Comparison of ENCODE assay signal across 8 cellular contexts in genomic region chr2:240567137-240567871, GRCh38. TPM values are rescaled to one million over a fixed set of nuclear protein-coding genes. Genes with fewer than 3 reads are reported as not detected.
DNase-seq lines count a peak whose midpoint lies in the region; ATAC-seq and TF ChIP-seq lines count a peak whose summit lies in the region.

No MANE protein-coding gene starts in this region.

- peaks cover 5% of the 10 kb centered on the region for H3K36me3 Mint-ChIP-seq in HFFc6 (ENCODE audit: low read depth)
- H3K36me3 Mint-ChIP-seq in T-helper 2 cell treated with Interferon-gamma antibody and Interleukin-4, amounts not matched to agents 5 μg/mL and 100 μg/mL, for 36 hours (ENCODE audit: low read depth) = peaks cover 52% of the 10 kb centered on the region
- peaks cover 61% of the 10 kb centered on the region for H3K36me3 Mint-ChIP-seq in dendritic cell treated with granulocyte-macrophage colony-stimulating factor and Interleukin-4, amounts not matched to agents 40 ng/mL and 50 ng/mL, for 4 days (ENCODE audit: low read depth)

- no peaks in the 10 kb centered on the region for H3K9me3 ChIP-seq in mesodermal cell (ENCODE audit: control insufficient read depth, low read length)

- intact Hi-C loops in dendritic cell treated with granulocyte-macrophage colony-stimulating factor and Interleukin-4, amounts not matched to agents 40 ng/mL and 50 ng/mL, for 4 days (cut with micrococcal nuclease) = loop anchor here (2.0 to 10.0 kb wide), 3 partner anchors 17 to 1047 kb away; partner anchors contain the start of gene GPR35

- H3K36me3 ChIP-seq in mesodermal cell (ENCODE audit: control insufficient read depth, insufficient read depth, low read length) (peaks cover 12% of the 10 kb centered on the region), urinary bladder (ENCODE audit: insufficient read depth) (no peaks in the 10 kb centered on the region)

- peaks cover 2% of the 10 kb centered on the region; the same call in 1 of the 2 replicates for H3K27me3 Mint-ChIP-seq in HFFc6 (ENCODE audit: insufficient read depth)
- no peaks in the 10 kb centered on the region for H3K27me3 Mint-ChIP-seq in T-helper 2 cell treated with Interferon-gamma antibody and Interleukin-4, amounts not matched to agents 5 μg/mL and 100 μg/mL, for 36 hours (ENCODE audit: low read depth)
- H3K27me3 Mint-ChIP-seq in dendritic cell treated with granulocyte-macrophage colony-stimulating factor and Interleukin-4, amounts not matched to agents 40 ng/mL and 50 ng/mL, for 4 days = no peaks in the 10 kb centered on the region

- DNase-seq in HFFc6 = no peak
- DNase-seq in T-helper 2 cell treated with Interferon-gamma antibody and Interleukin-4, amounts not matched to agents 5 μg/mL and 100 μg/mL, for 36 hours (ENCODE audit: low spot score) = peak; percentile 24
- no peak for DNase-seq in cerebellar cortex (ENCODE audit: low spot score)

- H3K4me1 Mint-ChIP-seq in HFFc6 (ENCODE audit: low read depth) = peaks cover 48% of the 10 kb centered on the region
- peaks cover 54% of the 10 kb centered on the region for H3K4me1 Mint-ChIP-seq in T-helper 2 cell treated with Interferon-gamma antibody and Interleukin-4, amounts not matched to agents 5 μg/mL and 100 μg/mL, for 36 hours (ENCODE audit: low read depth)
- peaks cover 87% of the 10 kb centered on the region for H3K4me1 Mint-ChIP-seq in dendritic cell treated with granulocyte-macrophage colony-stimulating factor and Interleukin-4, amounts not matched to agents 40 ng/mL and 50 ng/mL, for 4 days (ENCODE audit: low read depth)

- no peak for TF ChIP-seq CTCF in HFFc6 (IDR thresholded peaks at IDR 0.05)

- WGBS in mesodermal cell (ENCODE audit: insufficient coverage in 2 of 2), 2 experiments = 54 to 60% methylated on average over 24 to 26 of the region's 26 CpGs
- WGBS in urinary bladder = 43% methylated on average over 26 of the region's 26 CpGs

- H3K4me1 ChIP-seq in mesodermal cell (ENCODE audit: control insufficient read depth, insufficient read depth, low read length, poor library complexity, severe bottlenecking) (peaks cover 29% of the 10 kb centered on the region), urinary bladder (ENCODE audit: insufficient read depth) (peaks cover 2% of the 10 kb centered on the region)

- H3K27ac ChIP-seq in mesodermal cell (ENCODE audit: low read depth, low read length, severe bottlenecking) = no peak overlapping the region
- peak overlapping the region; percentile 76 for H3K27ac ChIP-seq in urinary bladder (ENCODE audit: low read depth)

- no peaks in the 10 kb centered on the region for H3K9me3 Mint-ChIP-seq in HFFc6
- H3K9me3 Mint-ChIP-seq in T-helper 2 cell treated with Interferon-gamma antibody and Interleukin-4, amounts not matched to agents 5 μg/mL and 100 μg/mL, for 36 hours = no peaks in the 10 kb centered on the region
- H3K9me3 Mint-ChIP-seq in dendritic cell treated with granulocyte-macrophage colony-stimulating factor and Interleukin-4, amounts not matched to agents 40 ng/mL and 50 ng/mL, for 4 days = no peaks in the 10 kb centered on the region

- peak overlapping the region; percentile 46 for H3K4me3 ChIP-seq in mesodermal cell (ENCODE audit: extremely low read depth, insufficient read depth, low read length, poor library complexity, severe bottlenecking)
- peak overlapping the region; percentile 66 for H3K4me3 ChIP-seq in urinary bladder (ENCODE audit: low read depth, low read length)

- ATAC-seq in GM19397 (IDR thresholded peaks at IDR 0.05; ENCODE audit: unreplicated experiment) = no peak
- no peak for ATAC-seq in activated CD4-positive, CD25-positive, alpha-beta regulatory T cell treated with anti-CD3 and anti-CD28 coated beads, Interleukin-2, amount 50 U/mL, for 24 hours

- peak overlapping the region; percentile 89 for H3K4me3 Mint-ChIP-seq in HFFc6
- peak overlapping the region; percentile 98 for H3K4me3 Mint-ChIP-seq in T-helper 2 cell treated with Interferon-gamma antibody and Interleukin-4, amounts not matched to agents 5 μg/mL and 100 μg/mL, for 36 hours
- peak overlapping the region; percentile 82 for H3K4me3 Mint-ChIP-seq in dendritic cell treated with granulocyte-macrophage colony-stimulating factor and Interleukin-4, amounts not matched to agents 40 ng/mL and 50 ng/mL, for 4 days

- peak overlapping the region; percentile 67 for H3K27ac Mint-ChIP-seq in HFFc6
- H3K27ac Mint-ChIP-seq in T-helper 2 cell treated with Interferon-gamma antibody and Interleukin-4, amounts not matched to agents 5 μg/mL and 100 μg/mL, for 36 hours = peak overlapping the region; percentile 98
- H3K27ac Mint-ChIP-seq in dendritic cell treated with granulocyte-macrophage colony-stimulating factor and Interleukin-4, amounts not matched to agents 40 ng/mL and 50 ng/mL, for 4 days = peak overlapping the region; percentile 88

RNA-seq across cellular contexts. Expression of gene RNPEPL1, which starts 1.0 kb away (rescaled TPM):
- 10 to 100 TPM; 36.9 to 48.5 (median 43.3) TPM for total RNA-seq in HFFc6 (2021; fragmentation: NEBNext Ultra II Directional; extraction: Animal tissue kit (Norgen Biotek cat#: 25700))
- 30.9 TPM for polyA plus RNA-seq in mesodermal cell (2013, experiment 1 of 2)
- 26.6 TPM for polyA plus RNA-seq in mesodermal cell (2013, experiment 2 of 2)
- 14.5 TPM for total RNA-seq in urinary bladder
- polyA plus RNA-seq in urinary bladder = 76.3 TPM

RNA-seq across cellular contexts. Expression of gene DUSP28, which starts 7.1 kb away (rescaled TPM):
- total RNA-seq in HFFc6 (2021; fragmentation: NEBNext Ultra II Directional; extraction: Animal tissue kit (Norgen Biotek cat#: 25700)) = 1 to 10 TPM; 3.1 to 5.0 (median 4.3) TPM
- 4.7 TPM for polyA plus RNA-seq in mesodermal cell (2013, experiment 1 of 2)
- polyA plus RNA-seq in mesodermal cell (2013, experiment 2 of 2) = 6.2 TPM
- total RNA-seq in urinary bladder = 2.8 TPM
- 5.8 TPM for polyA plus RNA-seq in urinary bladder

RNA-seq across cellular contexts. Expression of gene ANKMY1, which starts 9.5 kb away (rescaled TPM):
- 1 to 10 TPM; 4.4 to 5.6 (median 5.2) TPM for total RNA-seq in HFFc6 (2021; fragmentation: NEBNext Ultra II Directional; extraction: Animal tissue kit (Norgen Biotek cat#: 25700))
- polyA plus RNA-seq in mesodermal cell (2013, experiment 1 of 2) = 7.9 TPM
- 6.0 TPM for polyA plus RNA-seq in mesodermal cell (2013, experiment 2 of 2)
- 11.1 TPM for total RNA-seq in urinary bladder
- polyA plus RNA-seq in urinary bladder = 9.6 TPM

RNA-seq across cellular contexts. Expression of gene CAPN10, which starts 19.2 kb away (rescaled TPM):
- total RNA-seq in HFFc6 (2021; fragmentation: NEBNext Ultra II Directional; extraction: Animal tissue kit (Norgen Biotek cat#: 25700)) = 10 to 100 TPM; 13.9 to 20.5 (median 15.0) TPM
- 35.4 TPM for polyA plus RNA-seq in mesodermal cell (2013, experiment 1 of 2)
- polyA plus RNA-seq in mesodermal cell (2013, experiment 2 of 2) = 24.0 TPM
- total RNA-seq in urinary bladder = 13.6 TPM
- 23.3 TPM for polyA plus RNA-seq in urinary bladder

RNA-seq across cellular contexts. Expression of gene GPR35, which starts 58.0 kb away (rescaled TPM):
- total RNA-seq in HFFc6 (2021; fragmentation: NEBNext Ultra II Directional; extraction: Animal tissue kit (Norgen Biotek cat#: 25700)) = under 1 TPM in 3 of 6 experiments, not detected in 3; 0.11 to 0.28 (median 0.14) TPM
- 0.37 TPM for polyA plus RNA-seq in mesodermal cell (2013, experiment 1 of 2)
- polyA plus RNA-seq in mesodermal cell (2013, experiment 2 of 2) = 0.30 TPM
- 0.63 TPM for total RNA-seq in urinary bladder
- 3.3 TPM for polyA plus RNA-seq in urinary bladder
